Comparison of ENCODE assay signal across 9 cellular contexts in the genomic region with DNA sequence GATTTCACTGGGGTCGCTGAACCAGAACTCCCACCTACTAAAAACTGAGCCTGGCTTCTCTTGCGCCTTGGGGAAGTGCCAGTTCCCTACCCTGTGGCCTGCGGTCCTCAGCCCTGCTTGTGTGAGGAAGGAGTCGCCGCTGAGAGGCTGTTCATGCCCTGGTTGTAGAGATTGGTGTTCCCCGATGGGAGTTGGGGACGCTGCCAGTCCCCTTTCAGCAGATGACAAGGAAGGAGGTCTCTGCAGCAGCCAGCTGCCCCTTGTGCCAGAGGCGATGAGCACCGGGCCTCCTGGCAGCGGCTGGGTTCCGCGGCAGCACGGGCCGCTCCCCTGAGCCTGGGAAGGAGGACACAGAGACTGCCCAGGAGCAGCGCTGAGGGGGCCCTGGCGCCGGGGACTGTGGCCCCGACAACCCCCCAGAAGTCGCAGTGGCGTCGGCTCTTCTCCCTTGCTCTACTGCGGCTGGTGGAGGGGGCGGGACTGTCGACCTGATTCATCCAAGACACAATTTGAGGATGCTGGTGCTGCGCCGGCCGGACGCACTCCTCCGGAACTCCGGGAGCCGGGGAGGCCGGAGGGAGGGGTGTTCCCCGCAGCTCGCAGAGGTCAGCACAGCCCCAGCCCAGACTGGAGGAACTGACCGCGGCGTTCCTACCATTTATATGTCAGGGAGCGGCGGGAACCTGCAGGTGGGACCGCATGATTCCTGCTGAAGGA. TPM values are rescaled to one million over a fixed set of nuclear protein-coding genes. Genes with fewer than 3 reads are reported as not detected.
DNase-seq lines count a peak whose midpoint lies in the region; ATAC-seq lines count a peak whose summit lies in the region.
"Had no signal": no experiment of that assay in that cellular context is flagged by ENCODE, and none has a peak within 500 bp of the region (broad histone marks: within the 10 kb centered on the region; RNA-seq: fewer than 3 reads in every experiment).

No MANE protein-coding gene starts in this region.

- DNase-seq in EH (ENCODE audit: low read depth) (peak; percentile 73), right cardiac atrium (peak; percentile 88 to 93 (median 92)), epidermal melanocyte (ENCODE audit: insufficient read length, low spot score) (no peak)
- DNase-seq in activated naive CD8-positive, alpha-beta T cell treated with anti-CD3 and anti-CD28 coated beads, Interleukin-2, amount 10 ng/mL, durations not matched to agents 7 days and 5 days: peak; percentile 58
- no peak for DNase-seq in stimulated activated effector memory CD8-positive, alpha-beta T cell treated with anti-CD3 and anti-CD28 coated beads, Interleukin-12 subunit alpha, Interleukin-12 subunit beta, amount 100 ng/mL, for 72 hours (ENCODE audit: low spot score in 2 of 2)

- peaks cover 52% of the 10 kb centered on the region for H3K4me1 Mint-ChIP-seq in activated naive CD8-positive, alpha-beta T cell treated with anti-CD3 and anti-CD28 coated beads, Interleukin-2, amount 10 ng/mL, durations not matched to agents 7 days and 5 days
- peaks cover 43% of the 10 kb centered on the region for H3K4me1 Mint-ChIP-seq in stimulated activated effector memory CD8-positive, alpha-beta T cell treated with anti-CD3 and anti-CD28 coated beads, Interleukin-12 subunit alpha, Interleukin-12 subunit beta, amount 100 ng/mL, for 72 hours

- H3K36me3 Mint-ChIP-seq in activated naive CD8-positive, alpha-beta T cell treated with anti-CD3 and anti-CD28 coated beads, Interleukin-2, amount 10 ng/mL, durations not matched to agents 7 days and 5 days: peaks cover 1% of the 10 kb centered on the region
- H3K36me3 Mint-ChIP-seq in stimulated activated effector memory CD8-positive, alpha-beta T cell treated with anti-CD3 and anti-CD28 coated beads, Interleukin-12 subunit alpha, Interleukin-12 subunit beta, amount 100 ng/mL, for 72 hours: no peaks in the 10 kb centered on the region

- POLR2A ChIA-PET in activated naive CD8-positive, alpha-beta T cell treated with anti-CD3 and anti-CD28 coated beads, Interleukin-2, amount 10 ng/mL, durations not matched to agents 7 days and 5 days (lab: Charles Lee): interaction anchor here (0.7 to 3.5 kb wide), 6 partner anchors 8 to 104 kb away, joined by 3 to 30 read pairs (median 10); a partner anchor contains a TSS

- H3K27ac ChIP-seq in right cardiac atrium (ENCODE audit: low read length): peak overlapping the region; percentile 55

- peaks cover 21% of the 10 kb centered on the region for H3K4me1 ChIP-seq in right cardiac atrium (ENCODE audit: control insufficient read depth, insufficient read depth, low read length)

- H3K27ac Mint-ChIP-seq in activated naive CD8-positive, alpha-beta T cell treated with anti-CD3 and anti-CD28 coated beads, Interleukin-2, amount 10 ng/mL, durations not matched to agents 7 days and 5 days: peak overlapping the region; percentile 90
- H3K27ac Mint-ChIP-seq in stimulated activated effector memory CD8-positive, alpha-beta T cell treated with anti-CD3 and anti-CD28 coated beads, Interleukin-12 subunit alpha, Interleukin-12 subunit beta, amount 100 ng/mL, for 72 hours: peak overlapping the region; percentile 11

- H3K9me3 ChIP-seq in right cardiac atrium (ENCODE audit: control insufficient read depth, low read length): no peaks in the 10 kb centered on the region

- intact Hi-C loops in right cardiac atrium (cut with DNase I): loop anchor here in 2 of 4 donors (5.0 to 10.0 kb wide), 3 partner anchors 77 to 109 kb away; a partner anchor contains a TSS

- H3K27me3 ChIP-seq in right cardiac atrium (ENCODE audit: control insufficient read depth, insufficient read depth): no peaks in the 10 kb centered on the region

- H3K4me3 ChIP-seq in right cardiac atrium (ENCODE audit: low read length): peak overlapping the region; percentile 3

- no peaks in the 10 kb centered on the region for H3K9me3 Mint-ChIP-seq in activated naive CD8-positive, alpha-beta T cell treated with anti-CD3 and anti-CD28 coated beads, Interleukin-2, amount 10 ng/mL, durations not matched to agents 7 days and 5 days
- H3K9me3 Mint-ChIP-seq in stimulated activated effector memory CD8-positive, alpha-beta T cell treated with anti-CD3 and anti-CD28 coated beads, Interleukin-12 subunit alpha, Interleukin-12 subunit beta, amount 100 ng/mL, for 72 hours: no peaks in the 10 kb centered on the region

- no peaks in the 10 kb centered on the region for H3K27me3 Mint-ChIP-seq in activated naive CD8-positive, alpha-beta T cell treated with anti-CD3 and anti-CD28 coated beads, Interleukin-2, amount 10 ng/mL, durations not matched to agents 7 days and 5 days

- peak; percentile 22 for ATAC-seq in HG03354 (IDR thresholded peaks at IDR 0.05; ENCODE audit: poor library complexity, severe bottlenecking, unreplicated experiment)
- peak; percentile 3 for ATAC-seq in activated naive CD8-positive, alpha-beta T cell treated with anti-CD3 and anti-CD28 coated beads, Interleukin-2, amount 10 ng/mL, durations not matched to agents 7 days and 5 days (ENCODE audit: low read depth)
- peak; percentile 82 to 90 for ATAC-seq in right cardiac atrium
- peak; percentile 24 for ATAC-seq in stimulated activated effector memory CD8-positive, alpha-beta T cell treated with anti-CD3 and anti-CD28 coated beads, Interleukin-12 subunit alpha, Interleukin-12 subunit beta, amount 100 ng/mL, for 72 hours
- ATAC-seq in HG03439 (IDR thresholded peaks at IDR 0.05; ENCODE audit: unreplicated experiment): no peak
- no peak for ATAC-seq in GM21390 (IDR thresholded peaks at IDR 0.05; ENCODE audit: unreplicated experiment)

- peak overlapping the region; percentile 74 for H3K4me3 Mint-ChIP-seq in activated naive CD8-positive, alpha-beta T cell treated with anti-CD3 and anti-CD28 coated beads, Interleukin-2, amount 10 ng/mL, durations not matched to agents 7 days and 5 days
- H3K4me3 Mint-ChIP-seq in stimulated activated effector memory CD8-positive, alpha-beta T cell treated with anti-CD3 and anti-CD28 coated beads, Interleukin-12 subunit alpha, Interleukin-12 subunit beta, amount 100 ng/mL, for 72 hours: peak overlapping the region; percentile 60

- WGBS in right cardiac atrium: 4% methylated on average over 40 of the region's 40 CpGs

RNA-seq across cellular contexts. Expression of a gene that starts 12.0 kb away (rescaled TPM):
- total RNA-seq in activated naive CD8-positive, alpha-beta T cell treated with anti-CD3 and anti-CD28 coated beads, Interleukin-2, amount 10 ng/mL, durations not matched to agents 7 days and 5 days: under 1 TPM in 1 of 2 experiments, not detected in 1; 0.20 TPM
- total RNA-seq in right cardiac atrium: 10 to 100 TPM in 1 of 4 donors, 1 to 10 TPM in 3; 5.4 to 10.9 (median 9.9) TPM
- 2.0 TPM for polyA plus RNA-seq in right cardiac atrium
- total RNA-seq: HT1080 had no signal

RNA-seq across cellular contexts. Expression of a gene that starts 12.0 kb away (rescaled TPM):
- total RNA-seq in activated naive CD8-positive, alpha-beta T cell treated with anti-CD3 and anti-CD28 coated beads, Interleukin-2, amount 10 ng/mL, durations not matched to agents 7 days and 5 days: under 1 TPM in 1 of 2 experiments, not detected in 1; 0.42 TPM
- total RNA-seq in right cardiac atrium: 1 to 10 TPM in 3 of 4 donors, under 1 TPM in 1; 0.82 to 9.5 (median 3.7) TPM
- 2.1 TPM for polyA plus RNA-seq in right cardiac atrium
- total RNA-seq: HT1080 had no signal

RNA-seq across cellular contexts. Expression of a gene that starts 41.7 kb away (rescaled TPM):
- 10 to 100 TPM; 31.6 to 33.6 TPM for total RNA-seq in activated naive CD8-positive, alpha-beta T cell treated with anti-CD3 and anti-CD28 coated beads, Interleukin-2, amount 10 ng/mL, durations not matched to agents 7 days and 5 days
- 10 to 100 TPM; 13.0 to 28.1 (median 18.0) TPM for total RNA-seq in right cardiac atrium
- 13.5 TPM for polyA plus RNA-seq in right cardiac atrium

Comparison
In these comparisons a context has a peak if more than half of its experiments do, and no peak if none do; other contexts are left out.
1. DNase-seq: peak in EH (single experiment), activated naive CD8-positive, alpha-beta T cell treated with anti-CD3 and anti-CD28 coated beads, Interleukin-2, amount 10 ng/mL, durations not matched to agents 7 days and 5 days (single experiment) and right cardiac atrium (3 of 3); none in stimulated activated effector memory CD8-positive, alpha-beta T cell treated with anti-CD3 and anti-CD28 coated beads, Interleukin-12 subunit alpha, Interleukin-12 subunit beta, amount 100 ng/mL, for 72 hours (0 of 2) and epidermal melanocyte (single experiment).
2. ATAC-seq: peak in HG03354 (single experiment), activated naive CD8-positive, alpha-beta T cell treated with anti-CD3 and anti-CD28 coated beads, Interleukin-2, amount 10 ng/mL, durations not matched to agents 7 days and 5 days (single experiment), right cardiac atrium (2 of 2) and stimulated activated effector memory CD8-positive, alpha-beta T cell treated with anti-CD3 and anti-CD28 coated beads, Interleukin-12 subunit alpha, Interleukin-12 subunit beta, amount 100 ng/mL, for 72 hours (single experiment); none in HG03439 (single experiment) and GM21390 (single experiment).
3. RNA of a gene that starts 12.0 kb away (total RNA-seq): 5.4 to 10.9 TPM in right cardiac atrium; 0.20 TPM in activated naive CD8-positive, alpha-beta T cell treated with anti-CD3 and anti-CD28 coated beads, Interleukin-2, amount 10 ng/mL, durations not matched to agents 7 days and 5 days; every median in the first group is over 4 times any median in the second.